ENCODE assay signal across 8 cellular contexts in genomic region chr1:23100074-23100748, GRCh38.
DNase-seq lines count a peak whose midpoint lies in the region; ATAC-seq and TF ChIP-seq lines count a peak whose summit lies in the region.

No MANE protein-coding gene starts in this region.

- peak in 1 of 2 donors; percentile 2 for TF ChIP-seq CTCF in mammary epithelial cell (conservative IDR thresholded peaks at IDR 0.05 in 1 of 2, IDR thresholded peaks at IDR 0.05 in 1 of 2; ENCODE audit: extremely low read depth in 1 of 2, insufficient read depth in 1 of 2, low read depth in 1 of 2, low read length in 2 of 2)
- no peak for TF ChIP-seq CTCF in lower lobe of right lung (IDR thresholded peaks at IDR 0.05)

- H3K36me3 ChIP-seq in mammary epithelial cell (ENCODE audit: insufficient read depth, low read length), result peaks cover 4% of the 10 kb centered on the region
- no peaks in the 10 kb centered on the region for H3K36me3 ChIP-seq in lower lobe of right lung
- H3K36me3 ChIP-seq in aorta (ENCODE audit: control insufficient read depth in 1 of 2, insufficient read depth in 2 of 2, low read length in 1 of 2), result no peaks in the 10 kb centered on the region

- H3K27ac ChIP-seq in mammary epithelial cell (ENCODE audit: insufficient read depth, low read depth, low read length), result peak overlapping the region; percentile 68
- peak overlapping the region; percentile 28 for H3K27ac ChIP-seq in lower lobe of right lung
- no peak overlapping the region for H3K27ac ChIP-seq in aorta (ENCODE audit: low read depth in 1 of 2, low read length in 2 of 2)

- H3K27me3 ChIP-seq in mammary epithelial cell (ENCODE audit: insufficient read depth, low read length) (no peaks in the 10 kb centered on the region), lower lobe of right lung (ENCODE audit: low read depth) (no peaks in the 10 kb centered on the region), aorta (ENCODE audit: control insufficient read depth in 1 of 2, insufficient read depth in 2 of 2, low read length in 1 of 2) (no peaks in the 10 kb centered on the region)

- WGBS in mammary epithelial cell (ENCODE audit: low coverage, missing lambda C conversion rate), result 0% methylated on average over 3 of the region's 3 CpGs
- 41 to 43% methylated on average over 3 of the region's 3 CpGs for WGBS in aorta, 2 donors

- dilution Hi-C loops in mammary epithelial cell (cut with HindIII; ENCODE audit: low sequenced_read_pairs), result no loop called here

- no TSS peak for BruUV-seq in mammary epithelial cell (replicated peaks; lab: Mats Ljungman, UMichigan)

- peaks cover 82% of the 10 kb centered on the region for H3K79me2 ChIP-seq in mammary epithelial cell (ENCODE audit: insufficient read depth, low read length)

- peak overlapping the region; percentile 57 for H3K9ac ChIP-seq in mammary epithelial cell (ENCODE audit: insufficient read depth, low read length)

- in situ Hi-C loops in SK-MEL-5 (cut with HindIII; ENCODE audit: low pct_unique_long_range_greater_than_20kb, low sequenced_read_pairs) (no loop called here), mammary epithelial cell (cut with MboI; ENCODE audit: low sequenced_read_pairs in 2 of 2) (loop anchor here in 1 of 2 donors (5.0 kb wide), 2 partner anchors 87 to 177 kb away; no protein-coding TSS in a partner anchor)

- no peaks in the 10 kb centered on the region for H3K9me3 ChIP-seq in mammary epithelial cell (replicated peaks; ENCODE audit: insufficient read depth, low read length)
- no peaks in the 10 kb centered on the region for H3K9me3 ChIP-seq in lower lobe of right lung
- no peaks in the 10 kb centered on the region for H3K9me3 ChIP-seq in aorta (ENCODE audit: control insufficient read depth, low read length)

- H2AFZ ChIP-seq in mammary epithelial cell (ENCODE audit: low read depth, low read length), result no peak overlapping the region

- H3K4me1 ChIP-seq in mammary epithelial cell (ENCODE audit: insufficient read depth, low read length), result peaks cover 59% of the 10 kb centered on the region
- peaks cover 51% of the 10 kb centered on the region for H3K4me1 ChIP-seq in lower lobe of right lung
- H3K4me1 ChIP-seq in aorta (ENCODE audit: control insufficient read depth in 1 of 2, insufficient read depth in 2 of 2, low read length in 2 of 2), result peaks cover 3 to 10% of the 10 kb centered on the region in 2 donors

- CTCF ChIA-PET in mammary epithelial cell (lab: Charles Lee; ENCODE audit: low non-redundant PET), result interaction anchor here (0.5 to 0.6 kb wide), 4 partner anchors 83 to 534 kb away, joined by 3 to 4 read pairs (median 4); no protein-coding TSS in a partner anchor

- peak overlapping the region; percentile 62 for H3K4me2 ChIP-seq in mammary epithelial cell (ENCODE audit: insufficient read depth, low read depth, low read length)

- intact Hi-C loops in mammary epithelial cell (cut with micrococcal nuclease), result loop anchor here (2.0 kb wide), 2 partner anchors 27 to 173 kb away; no protein-coding TSS in a partner anchor
- intact Hi-C loops in lower lobe of right lung (cut with DNase I), result no loop called here
- intact Hi-C loops in aorta (cut with DNase I), result no loop called here

- DNase-seq in activated T-cell treated with anti-CD3 and anti-CD28 coated beads for 48 hours (ENCODE audit: low read depth) (peak; percentile 15), SK-MEL-5 (ENCODE audit: low read depth, low spot score) (peak; percentile 33), mammary epithelial cell (peak; percentile 97), lower lobe of right lung (no peak), aorta (peak in 1 of 2 donors; percentile 56), NCI-H345 (lab: John Stamatoyannopoulos, UW) (no peak), NCI-H2107 treated with DMSO at 0.1 percent for 48 hours (lab: John Stamatoyannopoulos, UW; ENCODE audit: unreplicated experiment) (no peak)
- DNase-seq in activated T-cell treated with anti-CD3 and anti-CD28 coated beads, Interleukin-2, amount 50 U/mL, for 1 hour, result no peak

- H3K4me3 ChIP-seq in mammary epithelial cell (replicated peaks in 1 of 3; ENCODE audit: insufficient read depth in 1 of 3, low read depth in 2 of 3, low read length in 3 of 3) (no peak overlapping the region), lower lobe of right lung (no peak overlapping the region), aorta (ENCODE audit: low read length in 2 of 2) (no peak overlapping the region)

- peak; percentile 69 to 73 for ATAC-seq in lower lobe of right lung
- ATAC-seq in aorta (ENCODE audit: low FRiP score), result peak; percentile 69

- H4K20me1 ChIP-seq in mammary epithelial cell (ENCODE audit: insufficient read depth, low read length), result no peaks in the 10 kb centered on the region

Comparison
In these comparisons a context has a peak if more than half of its experiments do, and no peak if none do; other contexts are left out.
1. DNase-seq: peak in activated T-cell treated with anti-CD3 and anti-CD28 coated beads for 48 hours (single experiment), SK-MEL-5 (single experiment) and mammary epithelial cell (single experiment); none in activated T-cell treated with anti-CD3 and anti-CD28 coated beads, Interleukin-2, amount 50 U/mL, for 1 hour (single experiment), lower lobe of right lung (single experiment), NCI-H345 (single experiment) and NCI-H2107 treated with DMSO at 0.1 percent for 48 hours (single experiment).
2. H3K27ac ChIP-seq: peak in mammary epithelial cell (single experiment) and lower lobe of right lung (single experiment); none in aorta (0 of 2).